8 cellular contexts compared by ENCODE assay signal in genomic region chr11:116224154-116224888, GRCh38.
A peak's percentile ranks its signal among the peaks of the same experiment; 100 is the strongest.
DNase-seq lines count a peak whose midpoint lies in the region; ATAC-seq, FAIRE-seq and TF ChIP-seq lines count a peak whose summit lies in the region.

No MANE protein-coding gene starts in this region.

- FAIRE-seq in HTR-8/SVneo (lab: Jason Lieb, UNC) (no peak), K562 (lab: Jason Lieb, UNC) (peak; percentile 77)

- BruUV-seq in PC-9 (replicated peaks; lab: Mats Ljungman, UMichigan) (no TSS peak), K562 (replicated peaks; lab: Mats Ljungman, UMichigan) (no TSS peak)

- H3K4me2 ChIP-seq in PC-9: no peak overlapping the region
- H3K4me2 ChIP-seq in K562 (ENCODE audit: insufficient read depth, low read length): no peak overlapping the region

- no peaks in the 10 kb centered on the region for H3K9me1 ChIP-seq in K562 (ENCODE audit: control insufficient read depth, insufficient read depth, low read length)

- no peaks in the 10 kb centered on the region for H3K36me3 ChIP-seq in PC-9 (ENCODE audit: low read depth)
- no peaks in the 10 kb centered on the region for H3K36me3 ChIP-seq in K562 (ENCODE audit: control insufficient read depth, insufficient read depth, low read length)

- TF ChIP-seq POLR2A in K562 (conservative IDR thresholded peaks at IDR 0.05): no peak

- in situ Hi-C loops in K562 (cut with MboI): no loop called here

- CTCF ChIA-PET in PC-9 (lab: Charles Lee): no interaction called here
- CTCF ChIA-PET in K562 (lab: Yijun Ruan, JAX; ENCODE audit: low intra/inter-chr PET ratio): interaction anchor here (0.7 kb wide), 1 partner anchor 900 kb away, joined by 3 read pairs; no protein-coding TSS in a partner anchor

- H3K27ac ChIP-seq in PC-9: no peak overlapping the region
- no peak overlapping the region for H3K27ac ChIP-seq in K562 (ENCODE audit: extremely low read depth, low read depth, low read length)

- no peak for TF ChIP-seq EP300 in K562 (IDR thresholded peaks at IDR 0.05; ENCODE audit: low read length)

- H3K79me2 ChIP-seq in PC-9 (ENCODE audit: low read depth) (no peaks in the 10 kb centered on the region), K562 (ENCODE audit: control insufficient read depth, insufficient read depth, low read length) (no peaks in the 10 kb centered on the region)

- intact Hi-C loops in PC-9 (cut with micrococcal nuclease; ENCODE audit: unreplicated experiment): no loop called here
- intact Hi-C loops in K562 (cut with micrococcal nuclease): no loop called here

- ATAC-seq in K562: peak; percentile 84
- ATAC-seq in HG03460 (IDR thresholded peaks at IDR 0.05; ENCODE audit: unreplicated experiment): no peak

- no peak overlapping the region for H3K9ac ChIP-seq in K562 (ENCODE audit: insufficient read depth in 1 of 2, low read depth in 2 of 2, low read length in 2 of 2)

- H3K9me3 ChIP-seq in PC-9 (ENCODE audit: insufficient read depth, low read depth) (no peaks in the 10 kb centered on the region), K562 (replicated peaks; ENCODE audit: control insufficient read depth, insufficient read depth, low read depth, low read length) (no peaks in the 10 kb centered on the region)

- H2AFZ ChIP-seq in PC-9 (no peak overlapping the region), K562 (ENCODE audit: low read depth, low read length) (no peak overlapping the region)

- H3K27me3 ChIP-seq in PC-9 (ENCODE audit: insufficient read depth, low read depth): peaks cover 41% of the 10 kb centered on the region
- H3K27me3 ChIP-seq in K562 (ENCODE audit: control insufficient read depth in 2 of 2, insufficient read depth in 2 of 2, low read length in 2 of 2): 0 out of 5 replicates have a peak, but pooled peaks cover 0 to 4% of the 10 kb centered on the region in 2 experiments

- peak in 1 of 2 experiments; percentile 32; a peak in 2 of 4 replicates for TF ChIP-seq RAD21 in K562 (CRISPR knock-in tag; conservative IDR thresholded peaks at IDR 0.05 in 1 of 2, IDR thresholded peaks at IDR 0.05 in 1 of 2)

- DNase-seq in EH (ENCODE audit: low read depth) (peak; percentile 35), HTR-8/SVneo (ENCODE audit: insufficient read length, low spot score) (peak; percentile 25), PC-9 (peak in 1 of 2 experiments; percentile 11), K562 (ENCODE audit: extremely low read depth in 1 of 4, low spot score in 3 of 4) (peak; percentile 46 to 61 (median 56)), inferior parietal cortex (ENCODE audit: extremely low spot score) (peak; percentile 79), mesenteric fat pad (ENCODE audit: low spot score) (no peak)
- peak; percentile 25 for DNase-seq in stimulated activated CD4-positive, alpha-beta T cell treated with anti-CD3 and anti-CD28 coated beads, Interleukin-4, amount 100 ng/mL, for 1 hour

- H3K4me3 ChIP-seq in PC-9 (no peak overlapping the region), K562 (no peak overlapping the region)

- WGBS in K562 (ENCODE audit: insufficient coverage, low coverage, missing lambda C conversion rate): under 1% methylated on average over 9 of the region's 10 CpGs

- no peaks in the 10 kb centered on the region for H3K9me2 ChIP-seq in PC-9 (ENCODE audit: insufficient read depth)

- TF ChIP-seq CTCF in PC-9 (conservative IDR thresholded peaks at IDR 0.05): peak; percentile 87
- TF ChIP-seq CTCF in K562 (IDR thresholded peaks at IDR 0.05 in 2 of 3, conservative IDR thresholded peaks at IDR 0.05 in 1 of 3; ENCODE audit: insufficient read depth in 2 of 3, low read depth in 1 of 3, low read length in 3 of 3): peak; percentile 66 to 69 (median 69)

- H4K20me1 ChIP-seq in PC-9 (ENCODE audit: insufficient read depth) (no peaks in the 10 kb centered on the region), K562 (replicated peaks; ENCODE audit: control insufficient read depth, insufficient read depth, low read length) (no peaks in the 10 kb centered on the region)

- H3K4me1 ChIP-seq in PC-9 (replicated peaks; ENCODE audit: insufficient read depth) (no peaks in the 10 kb centered on the region), K562 (replicated peaks in 1 of 2; ENCODE audit: control insufficient read depth in 2 of 2, insufficient read depth in 2 of 2, low read length in 2 of 2) (no peaks in the 10 kb centered on the region)

- H3F3A ChIP-seq in PC-9 (ENCODE audit: insufficient read depth, low read depth): no peaks in the 10 kb centered on the region

- POLR2A ChIA-PET in PC-9 (lab: Charles Lee; ENCODE audit: unreplicated experiment) (no interaction called here), K562 (lab: Yijun Ruan, JAX) (no interaction called here)

TF ChIP-seq in K562, 482 proteins besides CTCF, POLR2A, EP300 and RAD21:
- TF ChIP-seq SIRT6 (IDR thresholded peaks at IDR 0.05; ENCODE audit: low read depth, low read length): no peak
- no peak for TF ChIP-seq TRIM24 (IDR thresholded peaks at IDR 0.05)
- TF ChIP-seq GMEB1 (CRISPR knock-in tag; IDR thresholded peaks at IDR 0.05): no peak
- no peak for TF ChIP-seq ZNF165 (CRISPR knock-in tag; IDR thresholded peaks at IDR 0.05; ENCODE audit: borderline replicate concordance)
- TF ChIP-seq ZNF23 (CRISPR knock-in tag; IDR thresholded peaks at IDR 0.05): no peak
- TF ChIP-seq, protein P1, sequence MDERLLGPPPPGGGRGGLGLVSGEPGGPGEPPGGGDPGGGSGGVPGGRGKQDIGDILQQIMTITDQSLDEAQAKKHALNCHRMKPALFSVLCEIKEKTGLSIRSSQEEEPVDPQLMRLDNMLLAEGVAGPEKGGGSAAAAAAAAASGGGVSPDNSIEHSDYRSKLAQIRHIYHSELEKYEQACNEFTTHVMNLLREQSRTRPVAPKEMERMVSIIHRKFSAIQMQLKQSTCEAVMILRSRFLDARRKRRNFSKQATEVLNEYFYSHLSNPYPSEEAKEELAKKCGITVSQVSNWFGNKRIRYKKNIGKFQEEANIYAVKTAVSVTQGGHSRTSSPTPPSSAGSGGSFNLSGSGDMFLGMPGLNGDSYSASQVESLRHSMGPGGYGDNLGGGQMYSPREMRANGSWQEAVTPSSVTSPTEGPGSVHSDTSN (CRISPR knock-in tag; IDR thresholded peaks at IDR 0.05; ENCODE audit: low read depth): no peak
- TF ChIP-seq, protein P1 (tag; conservative IDR thresholded peaks at IDR 0.05; ENCODE audit: low read depth): no peak
- TF ChIP-seq ZNF699 (CRISPR knock-in tag; IDR thresholded peaks at IDR 0.05; ENCODE audit: insufficient replicate concordance): no peak
- TF ChIP-seq MECOM (CRISPR knock-in tag; IDR thresholded peaks at IDR 0.05): no peak
- TF ChIP-seq, protein P2, sequence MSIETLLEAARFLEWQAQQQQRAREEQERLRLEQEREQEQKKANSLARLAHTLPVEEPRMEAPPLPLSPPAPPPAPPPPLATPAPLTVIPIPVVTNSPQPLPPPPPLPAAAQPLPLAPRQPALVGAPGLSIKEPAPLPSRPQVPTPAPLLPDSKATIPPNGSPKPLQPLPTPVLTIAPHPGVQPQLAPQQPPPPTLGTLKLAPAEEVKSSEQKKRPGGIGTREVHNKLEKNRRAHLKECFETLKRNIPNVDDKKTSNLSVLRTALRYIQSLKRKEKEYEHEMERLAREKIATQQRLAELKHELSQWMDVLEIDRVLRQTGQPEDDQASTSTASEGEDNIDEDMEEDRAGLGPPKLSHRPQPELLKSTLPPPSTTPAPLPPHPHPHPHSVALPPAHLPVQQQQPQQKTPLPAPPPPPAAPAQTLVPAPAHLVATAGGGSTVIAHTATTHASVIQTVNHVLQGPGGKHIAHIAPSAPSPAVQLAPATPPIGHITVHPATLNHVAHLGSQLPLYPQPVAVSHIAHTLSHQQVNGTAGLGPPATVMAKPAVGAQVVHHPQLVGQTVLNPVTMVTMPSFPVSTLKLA (conservative IDR thresholded peaks at IDR 0.05): no peak
- no peak for TF ChIP-seq ETV5 (CRISPR knock-in tag; IDR thresholded peaks at IDR 0.05; ENCODE audit: low read depth)
- TF ChIP-seq, protein P3, sequence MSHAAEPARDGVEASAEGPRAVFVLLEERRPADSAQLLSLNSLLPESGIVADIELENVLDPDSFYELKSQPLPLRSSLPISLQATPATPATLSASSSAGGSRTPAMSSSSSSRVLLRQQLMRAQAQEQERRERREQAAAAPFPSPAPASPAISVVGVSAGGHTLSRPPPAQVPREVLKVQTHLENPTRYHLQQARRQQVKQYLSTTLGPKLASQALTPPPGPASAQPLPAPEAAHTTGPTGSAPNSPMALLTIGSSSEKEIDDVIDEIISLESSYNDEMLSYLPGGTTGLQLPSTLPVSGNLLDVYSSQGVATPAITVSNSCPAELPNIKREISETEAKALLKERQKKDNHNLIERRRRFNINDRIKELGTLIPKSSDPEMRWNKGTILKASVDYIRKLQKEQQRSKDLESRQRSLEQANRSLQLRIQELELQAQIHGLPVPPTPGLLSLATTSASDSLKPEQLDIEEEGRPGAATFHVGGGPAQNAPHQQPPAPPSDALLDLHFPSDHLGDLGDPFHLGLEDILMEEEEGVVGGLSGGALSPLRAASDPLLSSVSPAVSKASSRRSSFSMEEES (CRISPR knock-in tag; IDR thresholded peaks at IDR 0.05): no peak
- no peak for TF ChIP-seq ZNF507 (tag; conservative IDR thresholded peaks at IDR 0.05)
- TF ChIP-seq ZNF431 (CRISPR knock-in tag; IDR thresholded peaks at IDR 0.05): no peak
